ENCODE assay signal across 9 cellular contexts in genomic region chr22:39014723-39015121, GRCh38. TPM values are rescaled to one million over a fixed set of nuclear protein-coding genes. Genes with fewer than 3 reads are reported as not detected.
DNase-seq lines count a peak whose midpoint lies in the region; ATAC-seq and TF ChIP-seq lines count a peak whose summit lies in the region.
"Not testable (repeated sequence)": the region's sequence is repeated elsewhere in the genome, so short reads cannot be mapped to it uniquely, and the experiment has no call there.
"Had no signal": no experiment of that assay in that cellular context is flagged by ENCODE, and none has a peak within 500 bp of the region (broad histone marks: within the 10 kb centered on the region; RNA-seq: fewer than 3 reads in every experiment).

No MANE protein-coding gene starts in this region.

- peaks cover 36 to 53% (median 42%) of the 10 kb centered on the region in 3 donors for H3K4me1 Mint-ChIP-seq in T-cell
- H3K4me1 Mint-ChIP-seq in activated naive CD8-positive, alpha-beta T cell treated with anti-CD3 and anti-CD28 coated beads for 36 hours, result peaks cover 30% of the 10 kb centered on the region

- H3K9ac ChIP-seq in BLaER1, result peak overlapping the region; percentile 77
- not testable (repeated sequence) for H3K9ac ChIP-seq in HUES48 (ENCODE audit: low read depth, low read length)

- not testable (repeated sequence) for H3K9me3 Mint-ChIP-seq in T-cell; activated naive CD8-positive, alpha-beta T cell treated with anti-CD3 and anti-CD28 coated beads for 36 hours

- H3K27me3 Mint-ChIP-seq in T-cell; activated naive CD8-positive, alpha-beta T cell treated with anti-CD3 and anti-CD28 coated beads for 36 hours: not testable (repeated sequence)

- peak overlapping the region; percentile 69 for H3K4me3 ChIP-seq in BLaER1
- peak overlapping the region; percentile 39; the same call in 1 of the 2 replicates for H3K4me3 ChIP-seq in HUES48 (ENCODE audit: low read depth, low read length)
- H3K4me3 ChIP-seq in epithelial cell of esophagus (ENCODE audit: low read length), result peak overlapping the region; percentile 76
- peak overlapping the region; percentile 57 for H3K4me3 ChIP-seq in kidney epithelial cell (ENCODE audit: low read depth, low read length)
- peak overlapping the region; percentile 52 for H3K4me3 ChIP-seq in neuron (ENCODE audit: low read length)

- H2AFZ ChIP-seq in neuron (ENCODE audit: low read depth, low read length), result peak overlapping the region; percentile 83

- not testable (repeated sequence) for H3K36me3 ChIP-seq in BLaER1; HUES48 (ENCODE audit: control insufficient read depth, insufficient read depth, low read length); kidney epithelial cell (ENCODE audit: control insufficient read depth, insufficient read depth, low read length); neuron (ENCODE audit: insufficient read depth, low read length)

- not testable (repeated sequence) for H3K27me3 ChIP-seq in BLaER1; HUES48 (ENCODE audit: control insufficient read depth, insufficient read depth, low read length); kidney epithelial cell (ENCODE audit: control insufficient read depth, insufficient read depth, low read length); neuron (ENCODE audit: insufficient read depth, low read length)

- peak overlapping the region; percentile 93 to 95 (median 94) for H3K4me3 Mint-ChIP-seq in T-cell
- peak overlapping the region; percentile 97 for H3K4me3 Mint-ChIP-seq in activated naive CD8-positive, alpha-beta T cell treated with anti-CD3 and anti-CD28 coated beads for 36 hours

- POLR2A ChIA-PET in T-cell (lab: Charles Lee), result not testable (repeated sequence)

- peak overlapping the region; percentile 98 to 99 for H3K27ac Mint-ChIP-seq in T-cell
- peak overlapping the region; percentile 96 for H3K27ac Mint-ChIP-seq in activated naive CD8-positive, alpha-beta T cell treated with anti-CD3 and anti-CD28 coated beads for 36 hours

- not testable (repeated sequence) for H3K9me3 ChIP-seq in BLaER1; HUES48 (ENCODE audit: control insufficient read depth, insufficient read depth, low read length); neuron (ENCODE audit: low read length)

- not testable (repeated sequence) for H3K36me3 Mint-ChIP-seq in T-cell; activated naive CD8-positive, alpha-beta T cell treated with anti-CD3 and anti-CD28 coated beads for 36 hours

- ATAC-seq in T-cell (replicated peaks in 1 of 4), result peak in 1 of 4 experiments; percentile 7
- peak; percentile 43 for ATAC-seq in stimulated activated naive CD8-positive, alpha-beta T cell treated with anti-CD3 and anti-CD28 coated beads, Interleukin-15, Interleukin-2, amounts not matched to agents 100 U/mL and 50 U/mL, for 24 hours

- peak overlapping the region; percentile 94 for H3K4me2 ChIP-seq in BLaER1

- H3K4me1 ChIP-seq in BLaER1 (peaks cover 43% of the 10 kb centered on the region), HUES48 (ENCODE audit: control insufficient read depth, insufficient read depth, low read length) (peaks cover 41% of the 10 kb centered on the region), neuron (ENCODE audit: insufficient read depth, low read length) (peaks cover 15% of the 10 kb centered on the region)

- not testable (repeated sequence) for TF ChIP-seq CTCF in epithelial cell of esophagus (IDR thresholded peaks at IDR 0.05; ENCODE audit: insufficient read depth, low read depth, low read length, missing control alignments); kidney epithelial cell (IDR thresholded peaks at IDR 0.05; ENCODE audit: insufficient read depth, low read length, poor library complexity, severe bottlenecking)

- not testable (repeated sequence) for DNase-seq in T-cell; activated naive CD8-positive, alpha-beta T cell treated with anti-CD3 and anti-CD28 coated beads for 36 hours; epithelial cell of esophagus (ENCODE audit: low read depth); kidney epithelial cell (ENCODE audit: low read depth); stimulated activated naive CD8-positive, alpha-beta T cell treated with anti-CD3 and anti-CD28 coated beads, Interleukin-15, Interleukin-2, amounts not matched to agents 100 U/mL and 50 U/mL, for 24 hours

- CTCF ChIA-PET in T-cell (lab: Charles Lee), result interaction anchor here in 1 of 2 donors (0.6 to 1.1 kb wide), 3 partner anchors 128 to 1815 kb away, joined by 3 to 7 read pairs (median 3); partner anchors contain the start of gene PDGFB

- not testable (repeated sequence) for H4K20me1 ChIP-seq in BLaER1

- H3K27ac ChIP-seq in BLaER1 (peak overlapping the region; percentile 82), HUES48 (ENCODE audit: low read depth, low read length) (peak overlapping the region; percentile 76)

RNA-seq across cellular contexts. Expression of gene APOBEC3C, which starts 0.7 kb away (rescaled TPM):
- total RNA-seq in T-cell (10 to 100 TPM; 32.9 to 61.7 (median 52.1) TPM), kidney epithelial cell (8.9 and 10.2 TPM in 2 replicates)
- 10 to 100 TPM; 61.6 to 63.1 TPM for total RNA-seq in activated naive CD8-positive, alpha-beta T cell treated with anti-CD3 and anti-CD28 coated beads for 36 hours

RNA-seq across cellular contexts. Expression of gene APOBEC3D, which starts 6.2 kb away (rescaled TPM):
- total RNA-seq in T-cell (10 to 100 TPM; 17.1 to 27.2 (median 24.4) TPM), kidney epithelial cell (0.84 TPM in 1 of 2 replicates, not detected in the other)
- total RNA-seq in activated naive CD8-positive, alpha-beta T cell treated with anti-CD3 and anti-CD28 coated beads for 36 hours, result 10 to 100 TPM; 23.1 to 24.1 TPM

RNA-seq across cellular contexts. Expression of gene APOBEC3F, which starts 25.9 kb away (rescaled TPM):
- total RNA-seq in T-cell (10 to 100 TPM; 14.3 to 29.1 (median 18.5) TPM), kidney epithelial cell (7.5 and 8.7 TPM in 2 replicates)
- 10 to 100 TPM; 19.4 to 20.4 TPM for total RNA-seq in activated naive CD8-positive, alpha-beta T cell treated with anti-CD3 and anti-CD28 coated beads for 36 hours

RNA-seq across cellular contexts. Expression of gene APOBEC3B, which starts 32.6 kb away (rescaled TPM):
- total RNA-seq in T-cell (1 to 10 TPM; 1.4 to 2.4 (median 1.9) TPM), kidney epithelial cell (15.2 and 21.1 TPM in 2 replicates)
- total RNA-seq in activated naive CD8-positive, alpha-beta T cell treated with anti-CD3 and anti-CD28 coated beads for 36 hours, result 1 to 10 TPM; 3.4 TPM

RNA-seq across cellular contexts. Expression of gene APOBEC3A, which starts 57.3 kb away (rescaled TPM):
- total RNA-seq in T-cell (not detected), kidney epithelial cell (0.34 and 1.0 TPM in 2 replicates)
- total RNA-seq in activated naive CD8-positive, alpha-beta T cell treated with anti-CD3 and anti-CD28 coated beads for 36 hours, result not detected
- total RNA-seq: dermis microvascular lymphatic vessel endothelial cell had no signal
